15 cellular contexts compared by ENCODE assay signal in the genomic region with DNA sequence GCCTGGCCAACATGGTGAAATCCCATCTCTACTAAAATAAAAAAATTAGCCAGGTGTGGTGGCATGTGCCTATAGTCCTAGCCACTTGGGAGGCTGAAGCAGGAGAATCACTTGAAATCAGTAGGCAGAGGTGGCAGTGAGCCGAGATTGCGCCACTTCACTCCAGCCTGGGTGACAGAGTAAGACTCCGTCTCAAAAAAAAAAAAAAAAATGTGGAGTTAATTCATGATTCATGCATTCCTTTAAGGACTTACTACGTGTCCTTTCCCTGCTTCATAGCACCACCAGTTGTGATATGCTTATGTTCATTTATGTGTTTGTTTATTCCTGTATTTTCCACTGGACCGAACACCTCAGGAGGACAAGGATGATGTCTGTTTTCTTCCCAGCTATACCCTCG. TPM values are rescaled to one million over a fixed set of nuclear protein-coding genes. Genes with fewer than 3 reads are reported as not detected.
DNase-seq lines count a peak whose midpoint lies in the region; ATAC-seq and TF ChIP-seq lines count a peak whose summit lies in the region.
"Had no signal": no experiment of that assay in that cellular context is flagged by ENCODE, and none has a peak within 500 bp of the region (broad histone marks: within the 10 kb centered on the region; RNA-seq: fewer than 3 reads in every experiment).

No MANE protein-coding gene starts in this region.

- no peaks in the 10 kb centered on the region for H3K36me3 ChIP-seq in RWPE2 (ENCODE audit: low read depth)
- no peaks in the 10 kb centered on the region for H3K36me3 ChIP-seq in smooth muscle cell (ENCODE audit: low read depth)
- no peaks in the 10 kb centered on the region for H3K36me3 ChIP-seq in Karpas-422 (ENCODE audit: insufficient read depth, low read length)

- peaks cover 12% of the 10 kb centered on the region for H3F3A ChIP-seq in smooth muscle cell (ENCODE audit: low read depth)

- peak overlapping the region; percentile 30 for H2AFZ ChIP-seq in smooth muscle cell (ENCODE audit: low read depth)
- no peak overlapping the region for H2AFZ ChIP-seq in Karpas-422 (ENCODE audit: low read length)

- H3K4me3 ChIP-seq in RWPE2 (ENCODE audit: severe bottlenecking) (no peak overlapping the region), smooth muscle cell (no peak overlapping the region), Karpas-422 (ENCODE audit: low read length) (no peak overlapping the region)

- H3K4me1 ChIP-seq in RWPE2 (ENCODE audit: insufficient read depth, poor library complexity, severe bottlenecking) (peaks cover 4% of the 10 kb centered on the region), smooth muscle cell (ENCODE audit: low read depth) (peaks cover 8% of the 10 kb centered on the region), Karpas-422 (ENCODE audit: low read length) (peaks cover 29% of the 10 kb centered on the region)

- ATAC-seq in RWPE2 (ENCODE audit: low read depth), result peak; percentile 75
- ATAC-seq: activated CD8-positive, alpha-beta T cell treated with anti-CD3 and anti-CD28 coated beads for 36 hours; stimulated activated naive CD8-positive, alpha-beta T cell treated with anti-CD3 and anti-CD28 coated beads, Interleukin-15, Interleukin-2, amounts not matched to agents 100 U/mL and 50 U/mL, for 24 hours had no signal

- H4K20me1 ChIP-seq in smooth muscle cell (ENCODE audit: low read depth) (no peaks in the 10 kb centered on the region), Karpas-422 (ENCODE audit: insufficient read depth, low read depth, low read length) (no peaks in the 10 kb centered on the region)

- peak; percentile 84 for DNase-seq in EL
- no peak for DNase-seq in RWPE2 (ENCODE audit: low spot score)
- peak; percentile 55 for DNase-seq in fibroblast of the conjunctiva (ENCODE audit: low read depth)
- no peak for DNase-seq in smooth muscle cell (lab: John Stamatoyannopoulos, UW; ENCODE audit: unreplicated experiment)
- DNase-seq in DMS 273 treated with DMSO at 0.1 percent for 48 hours (lab: John Stamatoyannopoulos, UW), result no peak
- no peak for DNase-seq in NCI-H524 treated with DMSO at 0.1 percent for 48 hours (lab: John Stamatoyannopoulos, UW)
- no peak for DNase-seq in stimulated activated CD4-positive, alpha-beta T cell treated with anti-CD3 and anti-CD28 coated beads, Interleukin-2, amount 100 ng/mL, for 48 hours
- DNase-seq in Karpas-422, result no peak
- DNase-seq: activated CD8-positive, alpha-beta T cell treated with anti-CD3 and anti-CD28 coated beads for 36 hours; erythroblast; midbrain; NCI-H526 treated with DMSO at 0.1 percent for 48 hours; stimulated activated naive CD8-positive, alpha-beta T cell treated with anti-CD3 and anti-CD28 coated beads, Interleukin-15, Interleukin-2, amounts not matched to agents 100 U/mL and 50 U/mL, for 24 hours had no signal

- H3K9me2 ChIP-seq in Karpas-422 (replicated peaks; ENCODE audit: insufficient read depth, low read length), result no peaks in the 10 kb centered on the region

- H3K4me2 ChIP-seq in smooth muscle cell (no peak overlapping the region), Karpas-422 (ENCODE audit: low read depth, low read length, poor library complexity, severe bottlenecking) (no peak overlapping the region)

- 27% methylated on average over 6 of the region's 6 CpGs for WGBS in smooth muscle cell (ENCODE audit: low lambda C conversion rate)

- H3K79me2 ChIP-seq in smooth muscle cell (ENCODE audit: low read depth) (no peaks in the 10 kb centered on the region), Karpas-422 (ENCODE audit: low read length) (no peaks in the 10 kb centered on the region)

- no peak for TF ChIP-seq CTCF in RWPE2 (IDR thresholded peaks at IDR 0.05; ENCODE audit: poor library complexity, severe bottlenecking)
- TF ChIP-seq CTCF in smooth muscle cell (IDR thresholded peaks at IDR 0.05; ENCODE audit: borderline replicate concordance, insufficient read depth, poor library complexity, severe bottlenecking), result no peak

- H3K9ac ChIP-seq in smooth muscle cell (ENCODE audit: low read depth) (peak overlapping the region; percentile 37), Karpas-422 (ENCODE audit: low read length) (no peak overlapping the region)

- no peak overlapping the region for H3K27ac ChIP-seq in RWPE2 (ENCODE audit: poor library complexity, severe bottlenecking)
- H3K27ac ChIP-seq in smooth muscle cell (ENCODE audit: low read depth), result peak overlapping the region; percentile 91
- H3K27ac ChIP-seq in Karpas-422 (ENCODE audit: low read length), result no peak overlapping the region

- H3K9me3 ChIP-seq in RWPE2 (ENCODE audit: severe bottlenecking) (no peaks in the 10 kb centered on the region), smooth muscle cell (replicated peaks; ENCODE audit: low read depth) (no peaks in the 10 kb centered on the region), Karpas-422 (ENCODE audit: low read length) (no peaks in the 10 kb centered on the region)

- H3K27me3 ChIP-seq in RWPE2 (ENCODE audit: insufficient read depth, poor library complexity, severe bottlenecking), result no peaks in the 10 kb centered on the region
- H3K27me3 ChIP-seq in smooth muscle cell (ENCODE audit: low read depth), result no peaks in the 10 kb centered on the region
- no peaks in the 10 kb centered on the region for H3K27me3 ChIP-seq in Karpas-422 (ENCODE audit: low read length)

RNA-seq across cellular contexts. Expression of a gene that starts 12.7 kb away (rescaled TPM):
- 0.04 and 0.31 TPM in 2 replicates for total RNA-seq in smooth muscle cell
- polyA plus RNA-seq in smooth muscle cell, result 1.6 and 2.1 TPM in 2 replicates
- not detected in 2 replicates for total RNA-seq in Karpas-422 (2014; rRNA removed; shearing (Covaris generic); ENCODE audit: low replicate concordance)
- total RNA-seq: activated CD8-positive, alpha-beta T cell treated with anti-CD3 and anti-CD28 coated beads for 36 hours; T-helper 1 cell treated with Interleukin-12 subunit alpha and Interleukin-12 subunit beta and Interleukin-4 antibody, amounts not matched to agents 30 ng/mL and 1 ng/mL, for 36 hours had no signal

RNA-seq across cellular contexts. Expression of a gene that starts 31.1 kb away (rescaled TPM):
- total RNA-seq in smooth muscle cell, result not detected in 2 replicates
- polyA plus RNA-seq in smooth muscle cell, result 0.46 TPM in 1 of 2 replicates, not detected in the other
- not detected in 2 replicates for total RNA-seq in Karpas-422 (2014; rRNA removed; shearing (Covaris generic); ENCODE audit: low replicate concordance)
- total RNA-seq: activated CD8-positive, alpha-beta T cell treated with anti-CD3 and anti-CD28 coated beads for 36 hours; T-helper 1 cell treated with Interleukin-12 subunit alpha and Interleukin-12 subunit beta and Interleukin-4 antibody, amounts not matched to agents 30 ng/mL and 1 ng/mL, for 36 hours had no signal
- polyA plus RNA-seq: adipose tissue had no signal

Comparison
In these comparisons a context has a peak if more than half of its experiments do, and no peak if none do; other contexts are left out.
1. DNase-seq: peak in EL (single experiment) and fibroblast of the conjunctiva (single experiment); none in RWPE2 (single experiment), smooth muscle cell (single experiment), DMS 273 treated with DMSO at 0.1 percent for 48 hours (single experiment), NCI-H524 treated with DMSO at 0.1 percent for 48 hours (single experiment), stimulated activated CD4-positive, alpha-beta T cell treated with anti-CD3 and anti-CD28 coated beads, Interleukin-2, amount 100 ng/mL, for 48 hours (0 of 2) and Karpas-422 (single experiment).